8 cellular contexts compared by ENCODE assay signal in genomic region chr11:62855571-62856332, GRCh38. TPM values are rescaled to one million over a fixed set of nuclear protein-coding genes. Genes with fewer than 3 reads are reported as not detected.
DNase-seq lines count a peak whose midpoint lies in the region; ATAC-seq and TF ChIP-seq lines count a peak whose summit lies in the region.

No MANE protein-coding gene starts in this region.

- no peaks in the 10 kb centered on the region for H3K9me3 Mint-ChIP-seq in activated T-helper 2 cell treated with anti-CD3 and anti-CD28 coated beads, Interferon-gamma antibody, Interleukin-2, Interleukin-4, amounts not matched to agents 10 μg/mL and 5 μg/mL and 100 μg/mL, durations not matched to agents 14 hours and 24 hours and 36 hours
- H3K9me3 Mint-ChIP-seq in nephron, result no peaks in the 10 kb centered on the region

- peak overlapping the region; percentile 96 for H3K4me3 Mint-ChIP-seq in activated T-helper 2 cell treated with anti-CD3 and anti-CD28 coated beads, Interferon-gamma antibody, Interleukin-2, Interleukin-4, amounts not matched to agents 10 μg/mL and 5 μg/mL and 100 μg/mL, durations not matched to agents 14 hours and 24 hours and 36 hours (ENCODE audit: low read depth)
- H3K4me3 Mint-ChIP-seq in nephron, result peak overlapping the region; percentile 95 to 96 (median 96)

- H3K27me3 Mint-ChIP-seq in activated T-helper 2 cell treated with anti-CD3 and anti-CD28 coated beads, Interferon-gamma antibody, Interleukin-2, Interleukin-4, amounts not matched to agents 10 μg/mL and 5 μg/mL and 100 μg/mL, durations not matched to agents 14 hours and 24 hours and 36 hours (ENCODE audit: low read depth), result no peaks in the 10 kb centered on the region
- H3K27me3 Mint-ChIP-seq in nephron (ENCODE audit: low read depth), result no peaks in the 10 kb centered on the region

- peaks cover 45% of the 10 kb centered on the region for H3K4me1 Mint-ChIP-seq in activated T-helper 2 cell treated with anti-CD3 and anti-CD28 coated beads, Interferon-gamma antibody, Interleukin-2, Interleukin-4, amounts not matched to agents 10 μg/mL and 5 μg/mL and 100 μg/mL, durations not matched to agents 14 hours and 24 hours and 36 hours (ENCODE audit: low read depth)
- peaks cover 70% of the 10 kb centered on the region for H3K4me1 Mint-ChIP-seq in nephron

- DNase-seq in EH (ENCODE audit: low read depth), result peak; percentile 98
- peak; percentile 96 for DNase-seq in GOT3 (lab: John Stamatoyannopoulos, UW)
- peak; percentile 95 for DNase-seq in LNCaP clone FGC (ENCODE audit: low read depth)
- DNase-seq in RPMI8226, result peak; percentile 100
- peak; percentile 98 for DNase-seq in activated T-helper 2 cell treated with anti-CD3 and anti-CD28 coated beads, Interferon-gamma antibody, Interleukin-2, Interleukin-4, amounts not matched to agents 10 μg/mL and 5 μg/mL and 100 μg/mL, durations not matched to agents 14 hours and 24 hours and 36 hours (ENCODE audit: low spot score)
- peak; percentile 97 for DNase-seq in fibroblast of peridontal ligament (ENCODE audit: extremely low read depth)
- peak; percentile 98 for DNase-seq in stimulated activated naive CD8-positive, alpha-beta T cell treated with anti-CD3 and anti-CD28 coated beads, Interleukin-15, Interleukin-2, amounts not matched to agents 100 U/mL and 50 U/mL, for 24 hours

- intact Hi-C loops in activated T-helper 2 cell treated with anti-CD3 and anti-CD28 coated beads, Interferon-gamma antibody, Interleukin-2, Interleukin-4, amounts not matched to agents 10 μg/mL and 5 μg/mL and 100 μg/mL, durations not matched to agents 14 hours and 24 hours and 36 hours (cut with micrococcal nuclease), result loop anchor here (1.0 to 10.0 kb wide), 5 partner anchors 14 to 301 kb away; partner anchors contain the start of genes HNRNPUL2, SLC3A2 and TUT1

- peak overlapping the region; percentile 91 for H3K4me3 ChIP-seq in LNCaP clone FGC (ENCODE audit: low read depth, low read length)

- ATAC-seq in stimulated activated naive CD8-positive, alpha-beta T cell treated with anti-CD3 and anti-CD28 coated beads, Interleukin-15, Interleukin-2, amounts not matched to agents 100 U/mL and 50 U/mL, for 24 hours, result peak; percentile 85

- H3K27ac Mint-ChIP-seq in activated T-helper 2 cell treated with anti-CD3 and anti-CD28 coated beads, Interferon-gamma antibody, Interleukin-2, Interleukin-4, amounts not matched to agents 10 μg/mL and 5 μg/mL and 100 μg/mL, durations not matched to agents 14 hours and 24 hours and 36 hours, result peak overlapping the region; percentile 96
- peak overlapping the region; percentile 88 to 94 (median 93) for H3K27ac Mint-ChIP-seq in nephron

- H3K36me3 Mint-ChIP-seq in activated T-helper 2 cell treated with anti-CD3 and anti-CD28 coated beads, Interferon-gamma antibody, Interleukin-2, Interleukin-4, amounts not matched to agents 10 μg/mL and 5 μg/mL and 100 μg/mL, durations not matched to agents 14 hours and 24 hours and 36 hours (ENCODE audit: low read depth), result peaks cover 61% of the 10 kb centered on the region
- peaks cover 41% of the 10 kb centered on the region for H3K36me3 Mint-ChIP-seq in nephron (ENCODE audit: low read depth)

- TF ChIP-seq CTCF in LNCaP clone FGC (IDR thresholded peaks at IDR 0.05; ENCODE audit: control insufficient read depth, extremely low read depth, insufficient read depth), result no peak
- no peak for TF ChIP-seq CTCF in nephron (IDR thresholded peaks at IDR 0.05; ENCODE audit: unreplicated experiment in 3 of 3)

RNA-seq across cellular contexts. Expression of gene WDR74, which starts 16.4 kb away (rescaled TPM):
- total RNA-seq in activated T-helper 2 cell treated with anti-CD3 and anti-CD28 coated beads, Interferon-gamma antibody, Interleukin-2, Interleukin-4, amounts not matched to agents 10 μg/mL and 5 μg/mL and 100 μg/mL, durations not matched to agents 14 hours and 24 hours and 36 hours, result 109 and 112 TPM in 2 replicates

RNA-seq across cellular contexts. Expression of gene TEX54, which starts 23.1 kb away (rescaled TPM):
- total RNA-seq in activated T-helper 2 cell treated with anti-CD3 and anti-CD28 coated beads, Interferon-gamma antibody, Interleukin-2, Interleukin-4, amounts not matched to agents 10 μg/mL and 5 μg/mL and 100 μg/mL, durations not matched to agents 14 hours and 24 hours and 36 hours, result 1.2 TPM in 1 of 2 replicates, not detected in the other

RNA-seq across cellular contexts. Expression of gene STX5, which starts 23.9 kb away (rescaled TPM):
- total RNA-seq in activated T-helper 2 cell treated with anti-CD3 and anti-CD28 coated beads, Interferon-gamma antibody, Interleukin-2, Interleukin-4, amounts not matched to agents 10 μg/mL and 5 μg/mL and 100 μg/mL, durations not matched to agents 14 hours and 24 hours and 36 hours, result 37.4 and 41.9 TPM in 2 replicates

RNA-seq across cellular contexts. Expression of gene SLC3A2, which starts 24.9 kb away (rescaled TPM):
- 245 and 286 TPM in 2 replicates for total RNA-seq in activated T-helper 2 cell treated with anti-CD3 and anti-CD28 coated beads, Interferon-gamma antibody, Interleukin-2, Interleukin-4, amounts not matched to agents 10 μg/mL and 5 μg/mL and 100 μg/mL, durations not matched to agents 14 hours and 24 hours and 36 hours

RNA-seq across cellular contexts. Expression of gene NXF1, which starts 50.5 kb away (rescaled TPM):
- 134 and 139 TPM in 2 replicates for total RNA-seq in activated T-helper 2 cell treated with anti-CD3 and anti-CD28 coated beads, Interferon-gamma antibody, Interleukin-2, Interleukin-4, amounts not matched to agents 10 μg/mL and 5 μg/mL and 100 μg/mL, durations not matched to agents 14 hours and 24 hours and 36 hours

Comparison
In these comparisons a context has a peak if more than half of its experiments do, and no peak if none do; other contexts are left out.
1. Peak in every context shown above with its lines: DNase-seq, ATAC-seq and H3K4me3 ChIP-seq.